Comparison of ENCODE assay signal across 16 cellular contexts in the genomic region with DNA sequence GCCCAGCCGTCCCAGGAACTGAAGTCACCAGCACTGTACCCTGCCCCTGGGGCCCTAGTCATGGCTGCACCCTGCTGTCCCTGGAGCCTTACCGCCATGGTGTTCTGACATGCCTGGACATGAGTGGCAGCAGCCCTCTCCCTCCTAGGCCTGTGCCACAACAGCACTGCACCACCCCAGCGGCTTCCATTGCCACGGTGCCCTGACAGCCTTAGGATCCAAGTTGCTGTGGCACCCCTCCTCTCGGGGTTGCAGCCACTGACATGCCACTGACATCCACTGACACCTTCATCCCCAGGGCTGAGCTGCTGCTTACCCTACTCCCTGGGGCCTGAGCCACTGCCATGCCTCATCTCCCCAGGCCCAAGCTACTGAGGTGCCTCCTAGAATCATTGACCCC. TPM values are rescaled to one million over a fixed set of nuclear protein-coding genes. Genes with fewer than 3 reads are reported as not detected.
A peak's percentile ranks its signal among the peaks of the same experiment; 100 is the strongest.
DNase-seq lines count a peak whose midpoint lies in the region; ATAC-seq and TF ChIP-seq lines count a peak whose summit lies in the region.
"Had no signal": no experiment of that assay in that cellular context is flagged by ENCODE, and none has a peak within 500 bp of the region (broad histone marks: within the 10 kb centered on the region; RNA-seq: fewer than 3 reads in every experiment).

No MANE protein-coding gene starts in this region.

- H3K27me3 Mint-ChIP-seq in activated CD8-positive, alpha-beta memory T cell treated with anti-CD3 and anti-CD28 coated beads, Interleukin-2, amount 10 ng/mL, durations not matched to agents 7 days and 5 days: no peaks in the 10 kb centered on the region
- H3K27me3 Mint-ChIP-seq in natural killer cell (ENCODE audit: low read depth in 2 of 2) (peaks cover 3 to 10% of the 10 kb centered on the region in 2 donors), type B pancreatic cell (no peaks in the 10 kb centered on the region)

- CTCF ChIA-PET in activated CD8-positive, alpha-beta memory T cell treated with anti-CD3 and anti-CD28 coated beads, Interleukin-2, amount 10 ng/mL, durations not matched to agents 7 days and 5 days (lab: Charles Lee): interaction anchor here (1.1 kb wide), 1 partner anchor 13 kb away, joined by 3 read pairs; no protein-coding TSS in a partner anchor

- intact Hi-C loops in natural killer cell (cut with micrococcal nuclease): no loop called here

- no peaks in the 10 kb centered on the region for H3K36me3 Mint-ChIP-seq in activated CD8-positive, alpha-beta memory T cell treated with anti-CD3 and anti-CD28 coated beads, Interleukin-2, amount 10 ng/mL, durations not matched to agents 7 days and 5 days
- no peaks in the 10 kb centered on the region for H3K36me3 Mint-ChIP-seq in natural killer cell
- no peaks in the 10 kb centered on the region for H3K36me3 Mint-ChIP-seq in type B pancreatic cell

- DNase-seq in activated CD8-positive, alpha-beta memory T cell treated with anti-CD3 and anti-CD28 coated beads, Interleukin-2, amount 10 ng/mL, durations not matched to agents 7 days and 5 days: peak; percentile 25
- no peak for DNase-seq in activated CD8-positive, alpha-beta memory T cell treated with anti-CD3 and anti-CD28 coated beads for 24 hours
- peak; percentile 18 for DNase-seq in ecto neural progenitor cell (ENCODE audit: low spot score)
- peak; percentile 1 for DNase-seq in natural killer cell
- peak; percentile 53 for DNase-seq in type B pancreatic cell (ENCODE audit: extremely low spot score, unreplicated experiment)
- no peak for DNase-seq in NCI-H1694 (lab: John Stamatoyannopoulos, UW)
- DNase-seq in central memory CD4-positive, alpha-beta T cell: no peak
- DNase-seq: BE2C; Calu3; CD4-positive, alpha-beta T cell; NCI-H1105 treated with DMSO at 0.1 percent for 48 hours; NCI-H187 treated with DMSO at 0.1 percent for 48 hours; NCI-H446; NCI-H748 treated with DMSO at 0.1 percent for 48 hours had no signal

- no peaks in the 10 kb centered on the region for H3K4me1 Mint-ChIP-seq in activated CD8-positive, alpha-beta memory T cell treated with anti-CD3 and anti-CD28 coated beads, Interleukin-2, amount 10 ng/mL, durations not matched to agents 7 days and 5 days
- H3K4me1 Mint-ChIP-seq in natural killer cell (no peaks in the 10 kb centered on the region), type B pancreatic cell (ENCODE audit: unreplicated experiment) (no peaks in the 10 kb centered on the region)

- H3K9me3 Mint-ChIP-seq in activated CD8-positive, alpha-beta memory T cell treated with anti-CD3 and anti-CD28 coated beads, Interleukin-2, amount 10 ng/mL, durations not matched to agents 7 days and 5 days (ENCODE audit: low read depth): no peaks in the 10 kb centered on the region
- H3K9me3 Mint-ChIP-seq in natural killer cell: no peaks in the 10 kb centered on the region
- H3K9me3 Mint-ChIP-seq in type B pancreatic cell: no peaks in the 10 kb centered on the region
- H3K9me3 Mint-ChIP-seq: CD4-positive, alpha-beta T cell had no signal

- ATAC-seq in activated CD8-positive, alpha-beta memory T cell treated with anti-CD3 and anti-CD28 coated beads, Interleukin-2, amount 10 ng/mL, durations not matched to agents 7 days and 5 days: no peak
- no peak for ATAC-seq in natural killer cell
- no peak for ATAC-seq in GM18511 (IDR thresholded peaks at IDR 0.05; ENCODE audit: unreplicated experiment)

- no peak for TF ChIP-seq CTCF in natural killer cell (IDR thresholded peaks at IDR 0.05)
- no peak for TF ChIP-seq CTCF in type B pancreatic cell (conservative IDR thresholded peaks at IDR 0.05)

- no peak overlapping the region for H3K4me3 Mint-ChIP-seq in activated CD8-positive, alpha-beta memory T cell treated with anti-CD3 and anti-CD28 coated beads, Interleukin-2, amount 10 ng/mL, durations not matched to agents 7 days and 5 days
- H3K4me3 Mint-ChIP-seq in natural killer cell: no peak overlapping the region
- H3K4me3 Mint-ChIP-seq in type B pancreatic cell: no peak overlapping the region
- H3K4me3 Mint-ChIP-seq: CD4-positive, alpha-beta T cell had no signal

- no peak overlapping the region for H3K27ac Mint-ChIP-seq in activated CD8-positive, alpha-beta memory T cell treated with anti-CD3 and anti-CD28 coated beads, Interleukin-2, amount 10 ng/mL, durations not matched to agents 7 days and 5 days
- H3K27ac Mint-ChIP-seq in natural killer cell (no peak overlapping the region), type B pancreatic cell (no peak overlapping the region)
- H3K27ac Mint-ChIP-seq: CD4-positive, alpha-beta T cell had no signal

RNA-seq across cellular contexts. Expression of gene SHH, which starts 39.6 kb away (rescaled TPM):
- total RNA-seq in activated CD8-positive, alpha-beta memory T cell treated with anti-CD3 and anti-CD28 coated beads, Interleukin-2, amount 10 ng/mL, durations not matched to agents 7 days and 5 days: not detected
- total RNA-seq in natural killer cell (not detected), type B pancreatic cell (ENCODE audit: low replicate concordance) (24.9 and 28.3 TPM in 2 replicates)
- total RNA-seq: CD4-positive, alpha-beta T cell; LHCN-M2 had no signal

Comparison
In these comparisons a context has a peak if more than half of its experiments do, and no peak if none do; other contexts are left out.
1. DNase-seq: peak in activated CD8-positive, alpha-beta memory T cell treated with anti-CD3 and anti-CD28 coated beads, Interleukin-2, amount 10 ng/mL, durations not matched to agents 7 days and 5 days (single experiment), ecto neural progenitor cell (single experiment), natural killer cell (single experiment) and type B pancreatic cell (single experiment); none in activated CD8-positive, alpha-beta memory T cell treated with anti-CD3 and anti-CD28 coated beads for 24 hours (single experiment), NCI-H1694 (single experiment) and central memory CD4-positive, alpha-beta T cell (single experiment).
2. RNA of gene SHH, which starts 39.6 kb away (total RNA-seq): 24.9 to 28.3 TPM in type B pancreatic cell; not detected in activated CD8-positive, alpha-beta memory T cell treated with anti-CD3 and anti-CD28 coated beads, Interleukin-2, amount 10 ng/mL, durations not matched to agents 7 days and 5 days and not detected in natural killer cell; every median in the first group is over 10 times any median in the second.